17 cellular contexts compared by ENCODE assay signal in the genomic region with DNA sequence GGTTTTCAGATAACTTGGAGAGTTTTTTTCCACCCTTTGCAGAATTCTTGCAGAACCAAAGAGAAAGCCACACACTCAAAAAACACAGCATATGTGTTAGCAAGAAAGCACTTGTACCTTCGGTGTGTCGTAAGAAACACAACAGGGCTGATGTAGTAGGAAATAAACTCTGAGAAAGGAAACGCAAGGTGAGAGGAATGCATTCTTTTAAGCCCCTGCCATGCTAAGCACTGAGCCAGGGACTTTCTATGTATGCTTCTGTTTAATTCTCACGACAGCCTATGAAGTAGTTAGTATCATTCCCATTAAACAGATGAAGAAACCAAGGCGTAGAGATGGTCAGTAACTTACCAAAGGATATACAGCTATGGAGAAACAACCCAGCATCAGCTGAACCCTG. TPM values are rescaled to one million over a fixed set of nuclear protein-coding genes. Genes with fewer than 3 reads are reported as not detected.
DNase-seq lines count a peak whose midpoint lies in the region; ATAC-seq and TF ChIP-seq lines count a peak whose summit lies in the region.
"Had no signal": no experiment of that assay in that cellular context is flagged by ENCODE, and none has a peak within 500 bp of the region (broad histone marks: within the 10 kb centered on the region; RNA-seq: fewer than 3 reads in every experiment).

No MANE protein-coding gene starts in this region.

- H4K20me1 ChIP-seq in GM23338 (replicated peaks; ENCODE audit: insufficient read depth) (no peaks in the 10 kb centered on the region), hepatocyte (ENCODE audit: insufficient read depth, poor library complexity, severe bottlenecking) (no peaks in the 10 kb centered on the region)

- ATAC-seq in GM23338 = no peak
- ATAC-seq in HG03095 (IDR thresholded peaks at IDR 0.05; ENCODE audit: unreplicated experiment) = no peak

- no peak overlapping the region for H3K4me3 Mint-ChIP-seq in GM23338
- no peak overlapping the region for H3K4me3 Mint-ChIP-seq in activated T-helper 1 cell treated with anti-CD3 and anti-CD28 coated beads, Interleukin-12 subunit alpha, Interleukin-12 subunit beta, Interleukin-2, Interleukin-4 antibody, amounts not matched to agents 30 ng/mL and 10 ng/mL and 1 ng/mL, durations not matched to agents 14 hours and 24 hours and 36 hours
- H3K4me3 Mint-ChIP-seq: naive B cell had no signal

- H3K4me1 ChIP-seq in GM23338 (ENCODE audit: insufficient read depth) (peaks cover 40% of the 10 kb centered on the region), hepatocyte (ENCODE audit: insufficient read depth) (peaks cover 20% of the 10 kb centered on the region), subcutaneous abdominal adipose tissue (ENCODE audit: control insufficient read depth in 5 of 5, insufficient read depth in 5 of 5, low read length in 5 of 5) (peaks cover 20 to 84% (median 62%) of the 10 kb centered on the region in 5 donors)

- H3K4me2 ChIP-seq in GM23338 = peak overlapping the region; percentile 66; the same call in 1 of the 2 replicates
- H3K4me2 ChIP-seq in hepatocyte = no peak overlapping the region

- H3K9me2 ChIP-seq in GM23338 (ENCODE audit: insufficient read depth) = no peaks in the 10 kb centered on the region
- H3K9me2 ChIP-seq in hepatocyte (replicated peaks; ENCODE audit: insufficient read depth) = no peaks in the 10 kb centered on the region

- H3K36me3 ChIP-seq in GM23338 (ENCODE audit: insufficient read depth) (no peaks in the 10 kb centered on the region), hepatocyte (replicated peaks; ENCODE audit: insufficient read depth, low read depth) (no peaks in the 10 kb centered on the region), subcutaneous abdominal adipose tissue (ENCODE audit: control insufficient read depth in 5 of 5, insufficient read depth in 5 of 5, low read length in 5 of 5) (peaks cover 7 to 50% (median 33%) of the 10 kb centered on the region in 5 donors)
- H3K36me3 ChIP-seq: prostate gland had no signal

- TF ChIP-seq CTCF in GM23338 (conservative IDR thresholded peaks at IDR 0.05; ENCODE audit: low read depth in 2 of 2) (no peak), hepatocyte (IDR thresholded peaks at IDR 0.05; ENCODE audit: poor library complexity) (no peak)

- peaks cover 40% of the 10 kb centered on the region for H3K4me1 Mint-ChIP-seq in GM23338
- H3K4me1 Mint-ChIP-seq in activated T-helper 1 cell treated with anti-CD3 and anti-CD28 coated beads, Interleukin-12 subunit alpha, Interleukin-12 subunit beta, Interleukin-2, Interleukin-4 antibody, amounts not matched to agents 30 ng/mL and 10 ng/mL and 1 ng/mL, durations not matched to agents 14 hours and 24 hours and 36 hours (ENCODE audit: low read depth) = peaks cover 69% of the 10 kb centered on the region

- peak overlapping the region in 1 of 5 donors; percentile 48 for H3K9ac ChIP-seq in subcutaneous abdominal adipose tissue (ENCODE audit: low read length in 5 of 5)
- H3K9ac ChIP-seq: BLaER1 treated with 17β-estradiol and CSF1 and Interleukin-3, amounts not matched to agents 10 nM and 100 nM had no signal

- H3K9me3 ChIP-seq in hepatocyte (ENCODE audit: low read depth) (no peaks in the 10 kb centered on the region), subcutaneous abdominal adipose tissue (ENCODE audit: control insufficient read depth in 5 of 5, low read length in 5 of 5) (no peaks in the 10 kb centered on the region)
- H3K9me3 ChIP-seq: BLaER1 treated with 17β-estradiol and CSF1 and Interleukin-3, amounts not matched to agents 10 nM and 100 nM; esophagus muscularis mucosa; prostate gland had no signal

- H2AFZ ChIP-seq in GM23338 (no peak overlapping the region), hepatocyte (no peak overlapping the region)

- no peaks in the 10 kb centered on the region for H3K27me3 ChIP-seq in GM23338 (ENCODE audit: insufficient read depth)
- no peaks in the 10 kb centered on the region for H3K27me3 ChIP-seq in hepatocyte
- H3K27me3 ChIP-seq in subcutaneous abdominal adipose tissue (ENCODE audit: control insufficient read depth in 5 of 5, insufficient read depth in 4 of 5, low read length in 5 of 5) = no peaks in the 10 kb centered on the region
- H3K27me3 ChIP-seq: BLaER1 treated with 17β-estradiol and CSF1 and Interleukin-3, amounts not matched to agents 10 nM and 100 nM; esophagus muscularis mucosa had no signal

- no peak overlapping the region for H3K27ac Mint-ChIP-seq in GM23338
- H3K27ac Mint-ChIP-seq in activated T-helper 1 cell treated with anti-CD3 and anti-CD28 coated beads, Interleukin-12 subunit alpha, Interleukin-12 subunit beta, Interleukin-2, Interleukin-4 antibody, amounts not matched to agents 30 ng/mL and 10 ng/mL and 1 ng/mL, durations not matched to agents 14 hours and 24 hours and 36 hours = peak overlapping the region; percentile 31
- H3K27ac Mint-ChIP-seq: activated T-helper 2 cell treated with anti-CD3 and anti-CD28 coated beads, Interferon-gamma antibody, Interleukin-2, Interleukin-4, amounts not matched to agents 10 μg/mL and 5 μg/mL and 100 μg/mL, durations not matched to agents 14 hours and 24 hours and 36 hours had no signal

- no peaks in the 10 kb centered on the region for H3F3A ChIP-seq in GM23338 (replicated peaks; ENCODE audit: low read depth)

- H3K9me3 Mint-ChIP-seq in GM23338 = no peaks in the 10 kb centered on the region
- H3K9me3 Mint-ChIP-seq in activated T-helper 1 cell treated with anti-CD3 and anti-CD28 coated beads, Interleukin-12 subunit alpha, Interleukin-12 subunit beta, Interleukin-2, Interleukin-4 antibody, amounts not matched to agents 30 ng/mL and 10 ng/mL and 1 ng/mL, durations not matched to agents 14 hours and 24 hours and 36 hours = no peaks in the 10 kb centered on the region
- H3K9me3 Mint-ChIP-seq: activated T-helper 2 cell treated with anti-CD3 and anti-CD28 coated beads, Interferon-gamma antibody, Interleukin-2, Interleukin-4, amounts not matched to agents 10 μg/mL and 5 μg/mL and 100 μg/mL, durations not matched to agents 14 hours and 24 hours and 36 hours; naive B cell had no signal

- in situ Hi-C loops in KBM-7 (cut with MboI; ENCODE audit: low pct_unique_long_range_greater_than_20kb, low sequenced_read_pairs) = no loop called here

- H3K79me2 ChIP-seq in GM23338 (replicated peaks; ENCODE audit: insufficient read depth) (no peaks in the 10 kb centered on the region), hepatocyte (peaks cover 36% of the 10 kb centered on the region)

- 96% methylated on average over 5 of the region's 5 CpGs for WGBS in hepatocyte (ENCODE audit: low lambda C conversion rate, missing lambda C conversion rate)

- H3K27me3 Mint-ChIP-seq in GM23338 (ENCODE audit: insufficient read depth, low read depth, poor library complexity) = peaks cover 2% of the 10 kb centered on the region
- no peaks in the 10 kb centered on the region for H3K27me3 Mint-ChIP-seq in activated T-helper 1 cell treated with anti-CD3 and anti-CD28 coated beads, Interleukin-12 subunit alpha, Interleukin-12 subunit beta, Interleukin-2, Interleukin-4 antibody, amounts not matched to agents 30 ng/mL and 10 ng/mL and 1 ng/mL, durations not matched to agents 14 hours and 24 hours and 36 hours (ENCODE audit: insufficient read depth)
- H3K27me3 Mint-ChIP-seq: naive B cell had no signal

- intact Hi-C loops in activated T-helper 1 cell treated with anti-CD3 and anti-CD28 coated beads, Interleukin-12 subunit alpha, Interleukin-12 subunit beta, Interleukin-2, Interleukin-4 antibody, amounts not matched to agents 30 ng/mL and 10 ng/mL and 1 ng/mL, durations not matched to agents 14 hours and 24 hours and 36 hours (cut with micrococcal nuclease) = no loop called here

- DNase-seq in GM23338 (ENCODE audit: low spot score) (peak; percentile 26), hepatocyte (ENCODE audit: low spot score) (no peak), KBM-7 (no peak)
- DNase-seq in activated T-helper 1 cell treated with anti-CD3 and anti-CD28 coated beads, Interleukin-12 subunit alpha, Interleukin-12 subunit beta, Interleukin-2, Interleukin-4 antibody, amounts not matched to agents 30 ng/mL and 10 ng/mL and 1 ng/mL, durations not matched to agents 14 hours and 24 hours and 36 hours (ENCODE audit: low spot score) = no peak
- no peak for DNase-seq in activated naive CD4-positive, alpha-beta T cell treated with Interleukin-2 at 50 U/mL for 16 hours
- DNase-seq: cortex of kidney, DMS79, hypothalamus, naive B cell, NCI-H1694, NCI-H510A treated with DMSO at 0.1 percent for 48 hours had no signal

- no peak overlapping the region for H3K4me3 ChIP-seq in GM23338
- no peak overlapping the region for H3K4me3 ChIP-seq in hepatocyte
- H3K4me3 ChIP-seq in subcutaneous abdominal adipose tissue (ENCODE audit: low read depth in 1 of 5, low read length in 5 of 5) = no peak overlapping the region
- H3K4me3 ChIP-seq: BLaER1 treated with 17β-estradiol and CSF1 and Interleukin-3, amounts not matched to agents 10 nM and 100 nM; esophagus muscularis mucosa; prostate gland had no signal

- no peak overlapping the region; the same call in 1 of the 2 replicates for H3K27ac ChIP-seq in GM23338 (ENCODE audit: low read depth)
- peak overlapping the region; percentile 30 for H3K27ac ChIP-seq in hepatocyte
- H3K27ac ChIP-seq in subcutaneous abdominal adipose tissue (ENCODE audit: low read depth, low read length) = peak overlapping the region; percentile 89
- H3K27ac ChIP-seq: BLaER1 treated with 17β-estradiol and CSF1 and Interleukin-3, amounts not matched to agents 10 nM and 100 nM; prostate gland had no signal

- H3K36me3 Mint-ChIP-seq in GM23338 (ENCODE audit: low read depth) = peaks cover 4% of the 10 kb centered on the region; the same call in 1 of the 3 replicates
- H3K36me3 Mint-ChIP-seq in activated T-helper 1 cell treated with anti-CD3 and anti-CD28 coated beads, Interleukin-12 subunit alpha, Interleukin-12 subunit beta, Interleukin-2, Interleukin-4 antibody, amounts not matched to agents 30 ng/mL and 10 ng/mL and 1 ng/mL, durations not matched to agents 14 hours and 24 hours and 36 hours (ENCODE audit: low read depth) = peaks cover 73% of the 10 kb centered on the region

TF ChIP-seq in GM23338, 12 proteins besides CTCF, POLR2A, EP300 and RAD21 (continues in another document):
- TF ChIP-seq POLR2AphosphoS5 (IDR thresholded peaks at IDR 0.05; ENCODE audit: low read depth) (no peak), STAT1 (IDR thresholded peaks at IDR 0.05; ENCODE audit: unreplicated experiment) (no peak)

RNA-seq across cellular contexts. Expression of a gene that starts 23.1 kb away (rescaled TPM):
- 13.0 and 17.4 TPM in 2 replicates for total RNA-seq in GM23338 (2014; rRNA removed; shearing (Covaris generic))
- polyA plus RNA-seq in GM23338 (2016; fragmentation: Nextera tagmentation; extraction: Ambion mirVana) (4.4 and 5.6 TPM in 2 replicates), hepatocyte (59.3 and 67.1 TPM in 2 replicates)
- 53.2 and 62.1 TPM in 2 replicates for total RNA-seq in activated T-helper 1 cell treated with anti-CD3 and anti-CD28 coated beads, Interleukin-12 subunit alpha, Interleukin-12 subunit beta, Interleukin-2, Interleukin-4 antibody, amounts not matched to agents 30 ng/mL and 10 ng/mL and 1 ng/mL, durations not matched to agents 14 hours and 24 hours and 36 hours
- total RNA-seq in hepatocyte = 55.1 and 57.3 TPM in 2 replicates
